Comparison of ENCODE assay signal across 15 cellular contexts in genomic region chr7:74396993-74397392, GRCh38. TPM values are rescaled to one million over a fixed set of nuclear protein-coding genes. Genes with fewer than 3 reads are reported as not detected.
A peak's percentile ranks its signal among the peaks of the same experiment; 100 is the strongest.
DNase-seq lines count a peak whose midpoint lies in the region; ATAC-seq and TF ChIP-seq lines count a peak whose summit lies in the region.
"Had no signal": no experiment of that assay in that cellular context is flagged by ENCODE, and none has a peak within 500 bp of the region (broad histone marks: within the 10 kb centered on the region; RNA-seq: fewer than 3 reads in every experiment).

No MANE protein-coding gene starts in this region.

- no peaks in the 10 kb centered on the region for H3K4me1 ChIP-seq in neuronal stem cell (ENCODE audit: control insufficient read depth in 2 of 2, insufficient read depth in 1 of 2, low read depth in 1 of 2, low read length in 2 of 2)

- no peak overlapping the region for H3K4ac ChIP-seq in neuronal stem cell (ENCODE audit: low read length)

- no peak for TF ChIP-seq CTCF in coronary artery (IDR thresholded peaks at IDR 0.05)

- H4K91ac ChIP-seq in neuronal stem cell (ENCODE audit: low read depth, low read length, poor library complexity): no peak overlapping the region

- H2AFZ ChIP-seq in neuronal stem cell (ENCODE audit: low read length): no peak overlapping the region

- no peak overlapping the region for H2BK12ac ChIP-seq in neuronal stem cell (ENCODE audit: low read length)

- H2BK15ac ChIP-seq in neuronal stem cell (ENCODE audit: low read length): no peak overlapping the region

- peak; percentile 53 for DNase-seq in activated effector memory CD4-positive, alpha-beta T cell treated with anti-CD3 and anti-CD28 coated beads, Interleukin-2, amount 50 U/mL, for 16 hours
- DNase-seq in activated effector memory CD4-positive, alpha-beta T cell treated with Interleukin-2 at 50 U/mL for 16 hours: no peak
- DNase-seq in coronary artery (ENCODE audit: low spot score): peak; percentile 55
- DNase-seq in neuronal stem cell (ENCODE audit: low spot score): no peak
- no peak for DNase-seq in NCI-H1105 (lab: John Stamatoyannopoulos, UW)
- no peak for DNase-seq in G401 (ENCODE audit: low spot score)
- no peak for DNase-seq in Right ventricle myocardium inferior (ENCODE audit: missing footprints)
- DNase-seq: AML-193; Caco-2; CD4-positive, alpha-beta T cell; GDM1; H9 had no signal

- no peak overlapping the region for H3K9ac ChIP-seq in neuronal stem cell (ENCODE audit: low read depth, low read length, poor library complexity)

- H3K23ac ChIP-seq in neuronal stem cell (ENCODE audit: low read depth, low read length, poor library complexity): no peak overlapping the region

- no peaks in the 10 kb centered on the region for H3K79me1 ChIP-seq in neuronal stem cell (ENCODE audit: low read depth, low read length)

- no peak overlapping the region for H2BK120ac ChIP-seq in neuronal stem cell (ENCODE audit: low read depth, low read length)

- peak overlapping the region; percentile 19 for H2BK5ac ChIP-seq in neuronal stem cell (ENCODE audit: low read length)

- no peaks in the 10 kb centered on the region for H3K9me3 ChIP-seq in neuronal stem cell (replicated peaks in 1 of 2; ENCODE audit: control insufficient read depth in 2 of 2, insufficient read depth in 1 of 2, low read depth in 1 of 2, low read length in 2 of 2)
- H3K9me3 ChIP-seq: A549, Caco-2 had no signal

- H3K27ac ChIP-seq in coronary artery (no peak overlapping the region), neuronal stem cell (replicated peaks; ENCODE audit: low read length) (no peak overlapping the region)
- H3K27ac ChIP-seq: 22Rv1, C4-2B had no signal

- intact Hi-C loops in Right ventricle myocardium inferior (cut with DNase I): no loop called here

- H3K4me3 ChIP-seq in coronary artery (no peak overlapping the region), neuronal stem cell (ENCODE audit: low read length in 2 of 2) (no peak overlapping the region)
- H3K4me3 ChIP-seq: A549 had no signal

- no peaks in the 10 kb centered on the region for H3K27me3 ChIP-seq in neuronal stem cell (ENCODE audit: control insufficient read depth in 3 of 3, insufficient read depth in 3 of 3, low read depth in 1 of 3, low read length in 3 of 3)

- H3K18ac ChIP-seq in neuronal stem cell (ENCODE audit: low read length): no peak overlapping the region

- H4K8ac ChIP-seq in neuronal stem cell (ENCODE audit: low read depth, low read length): no peak overlapping the region

- no peak for ATAC-seq in Right ventricle myocardium inferior
- ATAC-seq: A549 had no signal

- WGBS in neuronal stem cell (ENCODE audit: extremely low coverage in 2 of 2, insufficient read length in 2 of 2, insufficient replicate concordance in 1 of 2), 2 donors: no CpG with 5 or more reads among the region's 11 CpGs

- H2AK5ac ChIP-seq in neuronal stem cell (ENCODE audit: low read depth, low read length): no peak overlapping the region

- peaks cover 13 to 71% of the 10 kb centered on the region in 2 donors for H3K36me3 ChIP-seq in neuronal stem cell (replicated peaks in 1 of 2; ENCODE audit: control insufficient read depth in 2 of 2, insufficient read depth in 2 of 2, low read length in 2 of 2)

- in situ Hi-C loops in G401 (cut with HindIII; ENCODE audit: low sequenced_read_pairs): no loop called here

- H3K4me2 ChIP-seq in neuronal stem cell (ENCODE audit: insufficient read depth, low read length, poor library complexity, severe bottlenecking): no peak overlapping the region
- H3K4me2 ChIP-seq: A549 had no signal

- no peak overlapping the region for H3K14ac ChIP-seq in neuronal stem cell (ENCODE audit: low read length)

RNA-seq across cellular contexts. Expression of gene GTF2IRD1, which starts 56.7 kb away (rescaled TPM):
- polyA plus RNA-seq in neuronal stem cell (2013, experiment 1 of 2): 87.8 TPM
- 87.6 TPM for polyA plus RNA-seq in neuronal stem cell (2013, experiment 2 of 2)
- 19.4 and 28.3 TPM in 2 replicates for total RNA-seq in G401 (2014; rRNA removed; shearing (Covaris generic))
- 19.1 TPM for total RNA-seq in Right ventricle myocardium inferior

Comparison
In these comparisons a context has a peak if more than half of its experiments do, and no peak if none do; other contexts are left out.
1. DNase-seq: peak in activated effector memory CD4-positive, alpha-beta T cell treated with anti-CD3 and anti-CD28 coated beads, Interleukin-2, amount 50 U/mL, for 16 hours (single experiment) and coronary artery (single experiment); none in activated effector memory CD4-positive, alpha-beta T cell treated with Interleukin-2 at 50 U/mL for 16 hours (single experiment), neuronal stem cell (single experiment), NCI-H1105 (single experiment), G401 (single experiment) and Right ventricle myocardium inferior (single experiment).